ENCODE assay signal across 8 cellular contexts in genomic region chr20:44780226-44780625, GRCh38. TPM values are rescaled to one million over a fixed set of nuclear protein-coding genes. Genes with fewer than 3 reads are reported as not detected.
DNase-seq lines count a peak whose midpoint lies in the region; ATAC-seq and TF ChIP-seq lines count a peak whose summit lies in the region.

No MANE protein-coding gene starts in this region.

- H3K4me3 ChIP-seq in H7 (ENCODE audit: insufficient read depth, low read depth, low read length) (no peak overlapping the region), prostate gland (no peak overlapping the region)

- ATAC-seq in HG02885 (IDR thresholded peaks at IDR 0.05; ENCODE audit: poor library complexity, unreplicated experiment) = no peak

- H3K36me3 ChIP-seq in H7 (replicated peaks; ENCODE audit: control insufficient read depth, insufficient read depth, low read length) (no peaks in the 10 kb centered on the region), prostate gland (no peaks in the 10 kb centered on the region)

- WGBS in prostate gland = 27% methylated on average over 5 of the region's 5 CpGs

- TF ChIP-seq CTCF in RWPE1 (conservative IDR thresholded peaks at IDR 0.05; ENCODE audit: low read depth) (no peak), prostate gland (IDR thresholded peaks at IDR 0.05) (no peak)

- no peak overlapping the region for H3K27ac ChIP-seq in RWPE1
- H3K27ac ChIP-seq in prostate gland = no peak overlapping the region

- CTCF ChIA-PET in RWPE1 (lab: Yijun Ruan, JAX) = no interaction called here

- TF ChIP-seq POLR2A in prostate gland (IDR thresholded peaks at IDR 0.05) = no peak

- no peaks in the 10 kb centered on the region for H3K9me3 ChIP-seq in prostate gland

- no peaks in the 10 kb centered on the region for H3K4me1 ChIP-seq in prostate gland (replicated peaks)

- POLR2A ChIA-PET in RWPE1 (lab: Yijun Ruan, JAX; ENCODE audit: low non-redundant PET) = no interaction called here

- DNase-seq in H7 (peak; percentile 70), RWPE1 (ENCODE audit: low spot score) (peak; percentile 75), dermis blood vessel endothelial cell (peak; percentile 78), non-pigmented ciliary epithelial cell (ENCODE audit: low read depth) (peak; percentile 8), NCI-H69 (lab: John Stamatoyannopoulos, UW) (no peak), prostate gland (ENCODE audit: low spot score) (no peak), NCI-H187 treated with DMSO at 0.1 percent for 48 hours (lab: John Stamatoyannopoulos, UW) (no peak)

- intact Hi-C loops in prostate gland (cut with DNase I) = no loop called here

- H3K27me3 ChIP-seq in H7 (ENCODE audit: control insufficient read depth, insufficient read depth, low read length) (no peaks in the 10 kb centered on the region), prostate gland (replicated peaks; ENCODE audit: insufficient read depth) (no peaks in the 10 kb centered on the region)

RNA-seq across cellular contexts. Expression of gene RIMS4, which starts 30.1 kb away (rescaled TPM):
- 2.7 and 3.1 TPM in 2 replicates for total RNA-seq in H7 (2014; rRNA removed; shearing (Covaris generic))
- total RNA-seq in dermis blood vessel endothelial cell = not detected in 2 replicates
- total RNA-seq in prostate gland = 10 to 100 TPM in 1 of 2 donors, 1 to 10 TPM in 1; 1.0 to 61.9 TPM

RNA-seq across cellular contexts. Expression of gene KCNK15, which starts 34.6 kb away (rescaled TPM):
- total RNA-seq in H7 (2014; rRNA removed; shearing (Covaris generic)) = 0.14 TPM in 1 of 2 replicates, not detected in the other
- total RNA-seq in dermis blood vessel endothelial cell (0.05 and 0.17 TPM in 2 replicates), prostate gland (10 to 100 TPM in 1 of 2 donors, 1 to 10 TPM in 1; 1.5 to 16.1 TPM)

Comparison
In these comparisons a context has a peak if more than half of its experiments do, and no peak if none do; other contexts are left out.
1. DNase-seq: peak in H7 (single experiment), RWPE1 (single experiment), dermis blood vessel endothelial cell (single experiment) and non-pigmented ciliary epithelial cell (single experiment); none in NCI-H69 (single experiment), prostate gland (single experiment) and NCI-H187 treated with DMSO at 0.1 percent for 48 hours (single experiment).